1 cellular context compared by ENCODE assay signal in genomic region chr2:20172273-20173052, GRCh38.
TF ChIP-seq lines count a peak whose summit lies in the region.

No MANE protein-coding gene starts in this region.

TF ChIP-seq in HepG2, 621 proteins besides CTCF, POLR2A, EP300 and RAD21 (continued from another document and continues in another):
- TF ChIP-seq ZFP91 (CRISPR knock-in tag; IDR thresholded peaks at IDR 0.05; ENCODE audit: borderline replicate concordance) (peak; percentile 27; the same call in 1 of the 2 replicates), ZMYM3 (CRISPR knock-in tag; IDR thresholded peaks at IDR 0.05) (peak; percentile 48; the same call in 1 of the 2 replicates), ZNF580 (CRISPR knock-in tag; IDR thresholded peaks at IDR 0.05; ENCODE audit: borderline replicate concordance, low read depth) (0 out of 2 replicates have a peak, but pooled peaks have one; percentile 45), ZMYM2 (CRISPR knock-in tag; IDR thresholded peaks at IDR 0.05) (peak; percentile 46; the same call in 1 of the 2 replicates), ZNF225 (CRISPR knock-in tag; IDR thresholded peaks at IDR 0.05) (0 out of 2 replicates have a peak, but pooled peaks have one; percentile 47), IKZF5 (CRISPR knock-in tag; IDR thresholded peaks at IDR 0.05) (0 out of 2 replicates have a peak, but pooled peaks have one; percentile 59), EHMT2 (IDR thresholded peaks at IDR 0.05; ENCODE audit: borderline replicate concordance, low read depth, low read length) (0 out of 2 replicates have a peak, but pooled peaks have one; percentile 26), THRA (CRISPR knock-in tag; IDR thresholded peaks at IDR 0.05; ENCODE audit: borderline replicate concordance) (peak; percentile 23; the same call in 1 of the 2 replicates), STAG1 (CRISPR knock-in tag; IDR thresholded peaks at IDR 0.05) (0 out of 2 replicates have a peak, but pooled peaks have one; percentile 20), RBFOX2 (IDR thresholded peaks at IDR 0.05; ENCODE audit: low read depth, low read length) (0 out of 2 replicates have a peak, but pooled peaks have one; percentile 17), MEIS2 (CRISPR knock-in tag; IDR thresholded peaks at IDR 0.05) (no peak), MTA1 (CRISPR knock-in tag; IDR thresholded peaks at IDR 0.05; ENCODE audit: borderline replicate concordance) (peak; percentile 58; the same call in 1 of the 2 replicates), ZNF574 (CRISPR knock-in tag; IDR thresholded peaks at IDR 0.05) (0 out of 2 replicates have a peak, but pooled peaks have one; percentile 8), ZNF557 (CRISPR knock-in tag; IDR thresholded peaks at IDR 0.05) (0 out of 2 replicates have a peak, but pooled peaks have one; percentile 36), SOX13 (IDR thresholded peaks at IDR 0.05) (no peak), SOX13 (CRISPR knock-in tag; conservative IDR thresholded peaks at IDR 0.05 in 1 of 2, IDR thresholded peaks at IDR 0.05 in 1 of 2) (peak in 1 of 2 experiments; percentile 64; a peak in 2 of 4 replicates), ZNF770 (CRISPR knock-in tag; IDR thresholded peaks at IDR 0.05) (peak; percentile 66), ZBTB7A (CRISPR knock-in tag; IDR thresholded peaks at IDR 0.05) (no peak), NCOA2 (CRISPR knock-in tag; IDR thresholded peaks at IDR 0.05) (peak; percentile 47; the same call in 1 of the 2 replicates), ASH2L (IDR thresholded peaks at IDR 0.05; ENCODE audit: insufficient read length, low read depth, low read length) (peak; percentile 40), ZNF331 (CRISPR knock-in tag; IDR thresholded peaks at IDR 0.05) (peak; percentile 33; the same call in 1 of the 2 replicates), JARID2 (CRISPR knock-in tag; IDR thresholded peaks at IDR 0.05; ENCODE audit: insufficient replicate concordance) (no peak), SOX5 (CRISPR knock-in tag; IDR thresholded peaks at IDR 0.05; ENCODE audit: borderline replicate concordance) (peak; percentile 73; the same call in 1 of the 2 replicates), ISL2 (CRISPR knock-in tag; IDR thresholded peaks at IDR 0.05) (0 out of 2 replicates have a peak, but pooled peaks have one; percentile 37), CHD2 (IDR thresholded peaks at IDR 0.05; ENCODE audit: low read depth, low read length) (no peak), PATZ1 (CRISPR knock-in tag; IDR thresholded peaks at IDR 0.05) (peak; percentile 76), MAX (IDR thresholded peaks at IDR 0.05) (peak; percentile 70), RXRB (CRISPR knock-in tag; IDR thresholded peaks at IDR 0.05; ENCODE audit: borderline replicate concordance) (peak; percentile 18; the same call in 1 of the 2 replicates), ZNF431 (CRISPR knock-in tag; IDR thresholded peaks at IDR 0.05; ENCODE audit: borderline replicate concordance, low read depth) (no peak), RCOR2 (CRISPR knock-in tag; IDR thresholded peaks at IDR 0.05) (0 out of 2 replicates have a peak, but pooled peaks have one; percentile 52)
- TF ChIP-seq, protein P1, sequence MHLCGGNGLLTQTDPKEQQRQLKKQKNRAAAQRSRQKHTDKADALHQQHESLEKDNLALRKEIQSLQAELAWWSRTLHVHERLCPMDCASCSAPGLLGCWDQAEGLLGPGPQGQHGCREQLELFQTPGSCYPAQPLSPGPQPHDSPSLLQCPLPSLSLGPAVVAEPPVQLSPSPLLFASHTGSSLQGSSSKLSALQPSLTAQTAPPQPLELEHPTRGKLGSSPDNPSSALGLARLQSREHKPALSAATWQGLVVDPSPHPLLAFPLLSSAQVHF (CRISPR knock-in tag; IDR thresholded peaks at IDR 0.05) = no peak
- TF ChIP-seq, protein P2, sequence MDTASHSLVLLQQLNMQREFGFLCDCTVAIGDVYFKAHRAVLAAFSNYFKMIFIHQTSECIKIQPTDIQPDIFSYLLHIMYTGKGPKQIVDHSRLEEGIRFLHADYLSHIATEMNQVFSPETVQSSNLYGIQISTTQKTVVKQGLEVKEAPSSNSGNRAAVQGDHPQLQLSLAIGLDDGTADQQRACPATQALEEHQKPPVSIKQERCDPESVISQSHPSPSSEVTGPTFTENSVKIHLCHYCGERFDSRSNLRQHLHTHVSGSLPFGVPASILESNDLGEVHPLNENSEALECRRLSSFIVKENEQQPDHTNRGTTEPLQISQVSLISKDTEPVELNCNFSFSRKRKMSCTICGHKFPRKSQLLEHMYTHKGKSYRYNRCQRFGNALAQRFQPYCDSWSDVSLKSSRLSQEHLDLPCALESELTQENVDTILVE (CRISPR knock-in tag; IDR thresholded peaks at IDR 0.05) = 0 out of 2 replicates have a peak, but pooled peaks have one; percentile 35
- TF ChIP-seq, protein P3, sequence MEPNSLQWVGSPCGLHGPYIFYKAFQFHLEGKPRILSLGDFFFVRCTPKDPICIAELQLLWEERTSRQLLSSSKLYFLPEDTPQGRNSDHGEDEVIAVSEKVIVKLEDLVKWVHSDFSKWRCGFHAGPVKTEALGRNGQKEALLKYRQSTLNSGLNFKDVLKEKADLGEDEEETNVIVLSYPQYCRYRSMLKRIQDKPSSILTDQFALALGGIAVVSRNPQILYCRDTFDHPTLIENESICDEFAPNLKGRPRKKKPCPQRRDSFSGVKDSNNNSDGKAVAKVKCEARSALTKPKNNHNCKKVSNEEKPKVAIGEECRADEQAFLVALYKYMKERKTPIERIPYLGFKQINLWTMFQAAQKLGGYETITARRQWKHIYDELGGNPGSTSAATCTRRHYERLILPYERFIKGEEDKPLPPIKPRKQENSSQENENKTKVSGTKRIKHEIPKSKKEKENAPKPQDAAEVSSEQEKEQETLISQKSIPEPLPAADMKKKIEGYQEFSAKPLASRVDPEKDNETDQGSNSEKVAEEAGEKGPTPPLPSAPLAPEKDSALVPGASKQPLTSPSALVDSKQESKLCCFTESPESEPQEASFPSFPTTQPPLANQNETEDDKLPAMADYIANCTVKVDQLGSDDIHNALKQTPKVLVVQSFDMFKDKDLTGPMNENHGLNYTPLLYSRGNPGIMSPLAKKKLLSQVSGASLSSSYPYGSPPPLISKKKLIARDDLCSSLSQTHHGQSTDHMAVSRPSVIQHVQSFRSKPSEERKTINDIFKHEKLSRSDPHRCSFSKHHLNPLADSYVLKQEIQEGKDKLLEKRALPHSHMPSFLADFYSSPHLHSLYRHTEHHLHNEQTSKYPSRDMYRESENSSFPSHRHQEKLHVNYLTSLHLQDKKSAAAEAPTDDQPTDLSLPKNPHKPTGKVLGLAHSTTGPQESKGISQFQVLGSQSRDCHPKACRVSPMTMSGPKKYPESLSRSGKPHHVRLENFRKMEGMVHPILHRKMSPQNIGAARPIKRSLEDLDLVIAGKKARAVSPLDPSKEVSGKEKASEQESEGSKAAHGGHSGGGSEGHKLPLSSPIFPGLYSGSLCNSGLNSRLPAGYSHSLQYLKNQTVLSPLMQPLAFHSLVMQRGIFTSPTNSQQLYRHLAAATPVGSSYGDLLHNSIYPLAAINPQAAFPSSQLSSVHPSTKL (CRISPR knock-in tag; IDR thresholded peaks at IDR 0.05) = peak; percentile 68; the same call in 1 of the 2 replicates
- TF ChIP-seq, protein P4, sequence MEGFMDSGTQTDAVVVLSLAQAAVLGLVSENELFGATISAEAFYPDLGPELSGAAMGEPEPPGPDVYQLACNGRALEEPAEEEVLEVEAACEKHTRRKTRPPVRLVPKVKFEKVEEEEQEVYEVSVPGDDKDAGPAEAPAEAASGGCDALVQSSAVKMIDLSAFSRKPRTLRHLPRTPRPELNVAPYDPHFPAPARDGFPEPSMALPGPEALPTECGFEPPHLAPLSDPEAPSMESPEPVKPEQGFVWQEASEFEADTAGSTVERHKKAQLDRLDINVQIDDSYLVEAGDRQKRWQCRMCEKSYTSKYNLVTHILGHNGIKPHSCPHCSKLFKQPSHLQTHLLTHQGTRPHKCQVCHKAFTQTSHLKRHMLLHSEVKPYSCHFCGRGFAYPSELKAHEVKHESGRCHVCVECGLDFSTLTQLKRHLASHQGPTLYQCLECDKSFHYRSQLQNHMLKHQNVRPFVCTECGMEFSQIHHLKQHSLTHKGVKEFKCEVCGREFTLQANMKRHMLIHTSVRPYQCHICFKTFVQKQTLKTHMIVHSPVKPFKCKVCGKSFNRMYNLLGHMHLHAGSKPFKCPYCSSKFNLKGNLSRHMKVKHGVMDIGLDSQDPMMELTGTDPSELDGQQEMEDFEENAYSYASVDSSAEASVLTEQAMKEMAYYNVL (CRISPR knock-in tag; IDR thresholded peaks at IDR 0.05; ENCODE audit: borderline replicate concordance) = peak; percentile 38; the same call in 1 of the 2 replicates
